ENCODE assay signal across 28 cellular contexts in the genomic region with DNA sequence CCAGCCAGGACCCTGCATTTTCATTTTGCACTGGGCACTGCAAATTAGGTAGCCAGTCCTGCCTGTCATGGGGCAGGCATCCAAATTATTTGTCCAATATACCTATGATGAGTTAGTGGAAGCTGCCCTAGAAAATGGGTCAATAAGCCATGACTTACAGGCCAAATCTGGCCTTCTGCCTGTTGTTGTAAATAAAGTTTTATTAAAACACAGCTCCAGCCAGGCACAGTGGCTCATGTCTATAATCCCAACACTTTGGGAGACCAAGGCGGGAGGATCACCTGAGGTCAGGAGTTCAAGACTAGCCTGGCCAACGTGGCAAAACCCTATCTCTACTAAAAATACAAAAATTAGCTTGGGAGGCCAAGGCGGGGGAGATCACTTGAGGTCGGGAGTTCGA.
"Had no signal": no experiment of that assay in that cellular context is flagged by ENCODE, and none has a peak within 500 bp of the region (broad histone marks: within the 10 kb centered on the region; RNA-seq: fewer than 3 reads in every experiment).

No MANE protein-coding gene starts in this region.

- H3K4me3 ChIP-seq: colonic mucosa, coronary artery, dorsolateral prefrontal cortex, esophagus muscularis mucosa, esophagus squamous epithelium, gastrocnemius medialis, gastroesophageal sphincter, heart left ventricle, heart right ventricle had no signal

- H3K27me3 ChIP-seq: colonic mucosa, dorsolateral prefrontal cortex, esophagus muscularis mucosa, esophagus squamous epithelium, foreskin keratinocyte, gastroesophageal sphincter, heart left ventricle, heart right ventricle had no signal

- H3K4me1 ChIP-seq: colonic mucosa, esophagus muscularis mucosa, esophagus squamous epithelium, foreskin keratinocyte, gastrocnemius medialis, gastroesophageal sphincter, heart left ventricle, heart right ventricle had no signal

- H3K27ac ChIP-seq: colonic mucosa, coronary artery, dorsolateral prefrontal cortex, epithelial cell of prostate, esophagus muscularis mucosa, esophagus squamous epithelium, foreskin keratinocyte, gastrocnemius medialis, gastroesophageal sphincter, heart left ventricle, heart right ventricle had no signal

- DNase-seq: colonic mucosa; cortex of kidney; dermis blood vessel endothelial cell; dorsolateral prefrontal cortex; effector CD4-positive, alpha-beta T cell; effector CD8-positive, alpha-beta T cell; effector memory CD4-positive, alpha-beta T cell; effector memory CD8-positive, alpha-beta T cell; endodermal cell; erythroblast; esophagus squamous epithelium; foreskin fibroblast; foreskin keratinocyte; foreskin melanocyte; gastrocnemius medialis; glutamatergic neuron; head of caudate nucleus; heart left ventricle; heart right ventricle had no signal

- H3K36me3 ChIP-seq: colonic mucosa, esophagus muscularis mucosa, esophagus squamous epithelium, gastrocnemius medialis, gastroesophageal sphincter, heart left ventricle, heart right ventricle had no signal

- H3K9me3 ChIP-seq: colonic mucosa, esophagus muscularis mucosa, esophagus squamous epithelium, gastrocnemius medialis, gastroesophageal sphincter, heart left ventricle, heart right ventricle had no signal

- FAIRE-seq: colon, endometrium, endothelial cell of umbilical vein, frontal cortex had no signal

- ATAC-seq: effector memory CD8-positive, alpha-beta T cell; esophagus mucosa; foreskin keratinocyte; gastrocnemius medialis; gastroesophageal sphincter; heart left ventricle; heart right ventricle had no signal
